Comparison of ENCODE assay signal across 31 cellular contexts in genomic region chr14:70014696-70015095, GRCh38.
"Had no signal": no experiment of that assay in that cellular context is flagged by ENCODE, and none has a peak within 500 bp of the region (broad histone marks: within the 10 kb centered on the region; RNA-seq: fewer than 3 reads in every experiment).

No MANE protein-coding gene starts in this region.

- H3K27me3 ChIP-seq: brain microvascular endothelial cell, esophagus muscularis mucosa, foreskin keratinocyte, gastrocnemius medialis had no signal

- H3K36me3 ChIP-seq: brain microvascular endothelial cell, esophagus muscularis mucosa, gastrocnemius medialis, heart left ventricle had no signal

- ATAC-seq: activated CD4-positive, alpha-beta T cell treated with anti-CD3 and anti-CD28 coated beads for 36 hours; activated T-cell treated with anti-CD3 and anti-CD28 coated beads, Interleukin-2, amount 50 U/mL, for 72 hours; activated T-helper 17 cell treated with anti-CD3 and anti-CD28 coated beads, Interleukin-2, amount 50 U/mL, for 72 hours; effector memory CD8-positive, alpha-beta T cell; foreskin keratinocyte; gastrocnemius medialis; heart left ventricle had no signal

- FAIRE-seq: astrocyte, colon had no signal

- DNase-seq: activated CD4-positive, alpha-beta memory T cell treated with anti-CD3 and anti-CD28 coated beads for 36 hours; activated CD4-positive, alpha-beta T cell treated with anti-CD3 and anti-CD28 coated beads for 36 hours; activated CD4-positive, alpha-beta T cell treated with anti-CD3 and anti-CD28 coated beads, Interleukin-2, amount 10 ng/mL, durations not matched to agents 24 days and 14 days; activated CD4-positive, CD25-positive, alpha-beta regulatory T cell; activated CD4-positive, CD25-positive, alpha-beta regulatory T cell treated with anti-CD3 and anti-CD28 coated beads, Interleukin-2, amount 50 U/mL, for 72 hours; activated CD8-positive, alpha-beta memory T cell treated with anti-CD3 and anti-CD28 coated beads, Interleukin-2, amount 50 U/mL, for 48 hours; activated effector memory CD4-positive, alpha-beta T cell treated with Interleukin-2 at 50 U/mL for 16 hours; activated gamma-delta T cell treated with Interleukin-2 at 50 U/mL for 16 hours; activated naive CD4-positive, alpha-beta T cell treated with anti-CD3 and anti-CD28 coated beads, Interleukin-2, amount 50 U/mL, for 16 hours; activated naive CD4-positive, alpha-beta T cell treated with Interleukin-2 at 50 U/mL for 16 hours; activated T-cell treated with anti-CD3 and anti-CD28 coated beads for 4 hours; activated T-cell treated with anti-CD3 and anti-CD28 coated beads, Interleukin-2, amount 50 U/mL, for 24 hours; activated T-cell treated with anti-CD3 and anti-CD28 coated beads, Interleukin-2, amount 50 U/mL, for 72 hours; amniotic stem cell; anterior cingulate cortex; brain microvascular endothelial cell; caudate nucleus; cortex of kidney; dermis blood vessel endothelial cell; effector CD4-positive, alpha-beta T cell; effector memory CD8-positive, alpha-beta T cell; erythroblast; foreskin keratinocyte; gastrocnemius medialis; glutamatergic neuron; heart left ventricle; T-helper 2 cell had no signal

- H3K9me3 ChIP-seq: esophagus muscularis mucosa, gastrocnemius medialis, heart left ventricle had no signal

- H3K27ac ChIP-seq: brain microvascular endothelial cell, esophagus muscularis mucosa, foreskin keratinocyte, gastrocnemius medialis, heart left ventricle had no signal

- H3K4me3 ChIP-seq: esophagus muscularis mucosa, gastrocnemius medialis, heart left ventricle had no signal
